Comparison of ENCODE assay signal across 15 cellular contexts in the genomic region with DNA sequence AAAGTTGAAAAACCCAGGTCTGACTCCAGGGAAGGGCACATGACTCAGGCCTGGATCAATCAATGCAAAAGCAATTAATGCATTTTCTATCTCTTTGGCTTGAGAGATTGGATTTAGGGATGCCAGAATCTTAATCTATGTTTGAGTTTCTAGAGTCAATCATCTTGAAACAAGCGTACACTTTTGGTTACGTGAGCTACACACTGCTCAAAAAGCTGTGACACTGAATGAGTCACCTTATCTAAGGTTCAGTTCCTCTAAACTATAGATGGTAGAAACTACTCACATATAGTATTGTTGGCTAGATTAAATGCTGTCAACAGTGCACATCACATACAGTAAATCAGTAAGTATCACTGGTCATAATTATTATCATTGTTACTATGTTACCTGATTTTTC. TPM values are rescaled to one million over a fixed set of nuclear protein-coding genes. Genes with fewer than 3 reads are reported as not detected.
DNase-seq lines count a peak whose midpoint lies in the region; ATAC-seq, FAIRE-seq and TF ChIP-seq lines count a peak whose summit lies in the region.
"Had no signal": no experiment of that assay in that cellular context is flagged by ENCODE, and none has a peak within 500 bp of the region (broad histone marks: within the 10 kb centered on the region; RNA-seq: fewer than 3 reads in every experiment).

No MANE protein-coding gene starts in this region.

- 69% methylated on average over 2 of the region's 2 CpGs for WGBS in K562 (ENCODE audit: insufficient coverage, low coverage, missing lambda C conversion rate)

- no peaks in the 10 kb centered on the region for H3K4me1 ChIP-seq in K562 (replicated peaks in 1 of 2; ENCODE audit: control insufficient read depth in 2 of 2, insufficient read depth in 2 of 2, low read length in 2 of 2)
- H3K4me1 ChIP-seq: sigmoid colon had no signal

- ATAC-seq in GM21528 (IDR thresholded peaks at IDR 0.05; ENCODE audit: low FRiP score, unreplicated experiment): peak; percentile 80
- peak; percentile 94 for ATAC-seq in HG03103 (IDR thresholded peaks at IDR 0.05; ENCODE audit: low read depth, unreplicated experiment)
- ATAC-seq in K562: no peak
- no peak for ATAC-seq in WTC11
- ATAC-seq in naive thymus-derived CD8-positive, alpha-beta T cell: no peak

- no peaks in the 10 kb centered on the region for H3K9me1 ChIP-seq in K562 (ENCODE audit: control insufficient read depth, insufficient read depth, low read length)

- no peaks in the 10 kb centered on the region for H3K27me3 ChIP-seq in K562 (ENCODE audit: control insufficient read depth in 2 of 2, insufficient read depth in 2 of 2, low read length in 2 of 2)
- H3K27me3 ChIP-seq: sigmoid colon had no signal

- H3K36me3 Mint-ChIP-seq in WTC11: peaks cover 17% of the 10 kb centered on the region
- H3K36me3 Mint-ChIP-seq in naive thymus-derived CD8-positive, alpha-beta T cell: peaks cover 24 to 80% (median 54%) of the 10 kb centered on the region in 3 donors

- no peaks in the 10 kb centered on the region for H3K79me2 ChIP-seq in K562 (ENCODE audit: control insufficient read depth, insufficient read depth, low read length)

- no peak overlapping the region for H3K9ac ChIP-seq in K562 (ENCODE audit: insufficient read depth in 1 of 2, low read depth in 2 of 2, low read length in 2 of 2)

- peaks cover 18% of the 10 kb centered on the region for H3K4me1 Mint-ChIP-seq in WTC11
- peaks cover 7 to 16% (median 11%) of the 10 kb centered on the region in 4 donors for H3K4me1 Mint-ChIP-seq in naive thymus-derived CD8-positive, alpha-beta T cell

- TF ChIP-seq CTCF in K562 (IDR thresholded peaks at IDR 0.05 in 2 of 3, conservative IDR thresholded peaks at IDR 0.05 in 1 of 3; ENCODE audit: insufficient read depth in 2 of 3, low read depth in 1 of 3, low read length in 3 of 3): no peak
- TF ChIP-seq CTCF in WTC11 (IDR thresholded peaks at IDR 0.05): no peak

- no peak for TF ChIP-seq POLR2A in K562 (conservative IDR thresholded peaks at IDR 0.05)

- no peaks in the 10 kb centered on the region for H4K20me1 ChIP-seq in K562 (replicated peaks; ENCODE audit: control insufficient read depth, insufficient read depth, low read length)

- H3K27me3 Mint-ChIP-seq in WTC11 (ENCODE audit: low read depth): no peaks in the 10 kb centered on the region
- H3K27me3 Mint-ChIP-seq in naive thymus-derived CD8-positive, alpha-beta T cell: no peaks in the 10 kb centered on the region
- H3K27me3 Mint-ChIP-seq: activated naive CD4-positive, alpha-beta T cell treated with anti-CD3 and anti-CD28 coated beads, Interleukin-2, amount 50 U/mL, for 24 hours had no signal

- no peak overlapping the region for H2AFZ ChIP-seq in K562 (ENCODE audit: low read depth, low read length)
- H2AFZ ChIP-seq: PC-9 had no signal

- in situ Hi-C loops in K562 (cut with MboI): no loop called here

- no peak overlapping the region for H3K27ac ChIP-seq in K562 (ENCODE audit: extremely low read depth, low read depth, low read length)
- H3K27ac ChIP-seq: 22Rv1, PC-9, sigmoid colon had no signal

- intact Hi-C loops in K562 (cut with micrococcal nuclease): no loop called here

- H3K27ac Mint-ChIP-seq in WTC11: no peak overlapping the region
- H3K27ac Mint-ChIP-seq in naive thymus-derived CD8-positive, alpha-beta T cell: no peak overlapping the region
- H3K27ac Mint-ChIP-seq: activated naive CD4-positive, alpha-beta T cell treated with anti-CD3 and anti-CD28 coated beads, Interleukin-2, amount 50 U/mL, for 24 hours had no signal

- H3K9me3 Mint-ChIP-seq in WTC11: peaks cover 1% of the 10 kb centered on the region; the same call in 1 of the 2 replicates
- H3K9me3 Mint-ChIP-seq in naive thymus-derived CD8-positive, alpha-beta T cell: no peaks in the 10 kb centered on the region

- H3K9me3 ChIP-seq in K562 (replicated peaks; ENCODE audit: control insufficient read depth, insufficient read depth, low read depth, low read length): no peaks in the 10 kb centered on the region
- H3K9me3 ChIP-seq: sigmoid colon had no signal

- DNase-seq in NOMO-1 treated with DMSO at 0.1 percent for 48 hours (lab: John Stamatoyannopoulos, UW; ENCODE audit: unreplicated experiment): peak; percentile 14
- DNase-seq in NOMO-1 treated with dmso at 0.1 percent for 144 hours (lab: John Stamatoyannopoulos, UW; ENCODE audit: unreplicated experiment): no peak
- DNase-seq in K562 (ENCODE audit: extremely low read depth in 1 of 4, low spot score in 3 of 4): no peak
- no peak for DNase-seq in retina
- no peak for DNase-seq in WTC11 (ENCODE audit: low spot score)
- no peak for DNase-seq in naive thymus-derived CD8-positive, alpha-beta T cell
- DNase-seq: dermis blood vessel endothelial cell, DND-41, NCI-H1417 treated with DMSO at 0.1 percent for 48 hours, PC-9, sigmoid colon had no signal

- POLR2A ChIA-PET in K562 (lab: Yijun Ruan, JAX): no interaction called here
- POLR2A ChIA-PET in WTC11 (lab: Charles Lee): no interaction called here
- POLR2A ChIA-PET in naive thymus-derived CD8-positive, alpha-beta T cell (lab: Charles Lee): no interaction called here

- FAIRE-seq in K562 (lab: Jason Lieb, UNC): no peak

- no peak for TF ChIP-seq EP300 in K562 (IDR thresholded peaks at IDR 0.05; ENCODE audit: low read length)

- CTCF ChIA-PET in K562 (lab: Yijun Ruan, JAX; ENCODE audit: low intra/inter-chr PET ratio) (no interaction called here), WTC11 (lab: Charles Lee) (no interaction called here)

- no peak for TF ChIP-seq RAD21 in K562 (CRISPR knock-in tag; conservative IDR thresholded peaks at IDR 0.05 in 1 of 2, IDR thresholded peaks at IDR 0.05 in 1 of 2)

- no TSS peak for BruUV-seq in K562 (replicated peaks; lab: Mats Ljungman, UMichigan)

- no peak overlapping the region for H3K4me3 Mint-ChIP-seq in WTC11
- no peak overlapping the region for H3K4me3 Mint-ChIP-seq in naive thymus-derived CD8-positive, alpha-beta T cell
- H3K4me3 Mint-ChIP-seq: activated naive CD4-positive, alpha-beta T cell treated with anti-CD3 and anti-CD28 coated beads, Interleukin-2, amount 50 U/mL, for 24 hours had no signal

- no peak overlapping the region for H3K4me2 ChIP-seq in K562 (ENCODE audit: insufficient read depth, low read length)
- H3K4me2 ChIP-seq: PC-9 had no signal

- H3K4me3 ChIP-seq in K562: no peak overlapping the region
- H3K4me3 ChIP-seq: PC-9, sigmoid colon had no signal

- peaks cover 60% of the 10 kb centered on the region for H3K36me3 ChIP-seq in K562 (ENCODE audit: control insufficient read depth, insufficient read depth, low read length)

RNA-seq across cellular contexts. Expression of a gene that starts 24.2 kb away (rescaled TPM):
- 31.5 and 107 TPM in 2 replicates for total RNA-seq in K562 (2011; cell fraction: chromatin; rRNA removed; ENCODE audit: low replicate concordance)
- total RNA-seq in K562 (2011; cell fraction: nucleolus; rRNA removed): 10.5 and 11.2 TPM in 2 replicates
- 27.4 and 33.7 TPM in 2 replicates for total RNA-seq in K562 (2011; cell fraction: nucleoplasm; rRNA removed)
- 18.3 and 21.3 TPM in 2 replicates for total RNA-seq in K562 (2014; rRNA removed)
- 45.2 and 59.6 TPM in 2 replicates for total RNA-seq in K562 (2014; rRNA removed; fragmentation: Illumina TruSeq; extraction: Trizol)
- total RNA-seq in K562 (2015; rRNA removed; fragmentation: Illumina TruSeq; extraction: Trizol): 29.1 and 34.1 TPM in 2 replicates
- total RNA-seq in K562 (2021): 30.4 and 34.1 TPM in 2 replicates
- 19.9 and 28.4 TPM in 2 replicates for polyA plus RNA-seq in K562 (2011; rRNA removed)
- polyA plus RNA-seq in K562 (2011; cell fraction: cytosol; rRNA removed): 3.9 and 7.2 TPM in 2 replicates
- polyA plus RNA-seq in K562 (2011; cell fraction: nucleus; rRNA removed): 19.7 and 20.9 TPM in 2 replicates
- 18.7 and 20.0 TPM in 2 replicates for polyA plus RNA-seq in K562 (2012)
- polyA plus RNA-seq in K562 (2014; fragmentation: Illumina TruSeq; extraction: Trizol): 30.3 and 30.9 TPM in 2 replicates
- 10 to 100 TPM; 21.0 to 29.1 TPM for polyA plus RNA-seq in K562 (2014; fragmentation: Nextera tagmentation; extraction: Ambion mirVana)
- polyA plus RNA-seq in K562 (2014; rRNA removed): 22.9 and 27.4 TPM in 2 replicates
- 48.7 and 53.2 TPM in 2 replicates for polyA minus RNA-seq in K562 (2011; rRNA and poly(A)+ RNA removed)
- 12.4 and 15.9 TPM in 2 replicates for polyA minus RNA-seq in K562 (2011; cell fraction: cytosol; rRNA and poly(A)+ RNA removed)
- 32.0 and 42.8 TPM in 2 replicates for polyA minus RNA-seq in K562 (2011; cell fraction: nucleus; rRNA and poly(A)+ RNA removed)
- 34.3 to 38.2 TPM (median 37.8 TPM) in 3 replicates for total RNA-seq in WTC11 (2021)
- total RNA-seq in naive thymus-derived CD8-positive, alpha-beta T cell: 10 to 100 TPM; 38.8 to 43.5 TPM
- 10 to 100 TPM; 10.3 to 15.8 (median 11.2) TPM for polyA plus RNA-seq in naive thymus-derived CD8-positive, alpha-beta T cell

RNA-seq across cellular contexts. Expression of a gene that starts 24.4 kb away (rescaled TPM):
- 7.3 and 25.9 TPM in 2 replicates for total RNA-seq in K562 (2011; cell fraction: chromatin; rRNA removed; ENCODE audit: low replicate concordance)
- 3.8 and 7.8 TPM in 2 replicates for total RNA-seq in K562 (2011; cell fraction: nucleolus; rRNA removed)
- total RNA-seq in K562 (2011; cell fraction: nucleoplasm; rRNA removed): 10.2 and 17.6 TPM in 2 replicates
- total RNA-seq in K562 (2014; rRNA removed) (13.4 and 17.1 TPM in 2 replicates), K562 (2014; rRNA removed; fragmentation: Illumina TruSeq; extraction: Trizol) (30.6 and 39.4 TPM in 2 replicates), K562 (2015; rRNA removed; fragmentation: Illumina TruSeq; extraction: Trizol) (32.0 and 32.2 TPM in 2 replicates), K562 (2021) (16.7 and 17.0 TPM in 2 replicates), WTC11 (2021) (9.5 to 9.9 TPM (median 9.6 TPM) in 3 replicates)
- polyA plus RNA-seq in K562 (2011; rRNA removed) (37.4 and 38.7 TPM in 2 replicates), K562 (2014; fragmentation: Illumina TruSeq; extraction: Trizol) (29.3 and 36.4 TPM in 2 replicates), K562 (2014; fragmentation: Nextera tagmentation; extraction: Ambion mirVana) (10 to 100 TPM; 28.8 to 43.5 TPM), K562 (2014; rRNA removed) (26.2 and 31.2 TPM in 2 replicates)
- 9.4 and 14.8 TPM in 2 replicates for polyA plus RNA-seq in K562 (2011; cell fraction: cytosol; rRNA removed)
- 26.4 and 43.0 TPM in 2 replicates for polyA plus RNA-seq in K562 (2011; cell fraction: nucleus; rRNA removed)
- polyA plus RNA-seq in K562 (2012): 16.3 and 20.2 TPM in 2 replicates
- 15.1 and 16.6 TPM in 2 replicates for polyA minus RNA-seq in K562 (2011; rRNA and poly(A)+ RNA removed)
- 4.2 and 8.3 TPM in 2 replicates for polyA minus RNA-seq in K562 (2011; cell fraction: cytosol; rRNA and poly(A)+ RNA removed)
- 10.2 and 24.4 TPM in 2 replicates for polyA minus RNA-seq in K562 (2011; cell fraction: nucleus; rRNA and poly(A)+ RNA removed)
- 10 to 100 TPM; 61.3 to 64.1 TPM for total RNA-seq in naive thymus-derived CD8-positive, alpha-beta T cell
- 10 to 100 TPM; 26.6 to 44.9 (median 30.9) TPM for polyA plus RNA-seq in naive thymus-derived CD8-positive, alpha-beta T cell

RNA-seq across cellular contexts. Expression of a gene that starts 42.8 kb away (rescaled TPM):
- total RNA-seq in K562 (2011; cell fraction: chromatin; rRNA removed; ENCODE audit: low replicate concordance): not detected in 2 replicates
- total RNA-seq in K562 (2011; cell fraction: nucleolus; rRNA removed): not detected in 2 replicates
- total RNA-seq in K562 (2011; cell fraction: nucleoplasm; rRNA removed): not detected in 2 replicates
- total RNA-seq in K562 (2014; rRNA removed) (not detected in 2 replicates), K562 (2014; rRNA removed; fragmentation: Illumina TruSeq; extraction: Trizol) (not detected in 2 replicates), K562 (2015; rRNA removed; fragmentation: Illumina TruSeq; extraction: Trizol) (not detected in 2 replicates), K562 (2021) (not detected in 2 replicates), WTC11 (2021) (not detected in 3 replicates)
- polyA plus RNA-seq in K562 (2011; rRNA removed) (not detected in 2 replicates), K562 (2014; fragmentation: Illumina TruSeq; extraction: Trizol) (not detected in 2 replicates), K562 (2014; fragmentation: Nextera tagmentation; extraction: Ambion mirVana) (not detected), K562 (2014; rRNA removed) (not detected in 2 replicates)
- polyA plus RNA-seq in K562 (2011; cell fraction: cytosol; rRNA removed): not detected in 2 replicates
- not detected in 2 replicates for polyA plus RNA-seq in K562 (2011; cell fraction: nucleus; rRNA removed)
- not detected in 2 replicates for polyA plus RNA-seq in K562 (2012)
- not detected in 2 replicates for polyA minus RNA-seq in K562 (2011; rRNA and poly(A)+ RNA removed)
- not detected in 2 replicates for polyA minus RNA-seq in K562 (2011; cell fraction: cytosol; rRNA and poly(A)+ RNA removed)
- not detected in 2 replicates for polyA minus RNA-seq in K562 (2011; cell fraction: nucleus; rRNA and poly(A)+ RNA removed)
- not detected for total RNA-seq in naive thymus-derived CD8-positive, alpha-beta T cell
- polyA plus RNA-seq in naive thymus-derived CD8-positive, alpha-beta T cell: not detected
- total RNA-seq: dermis blood vessel endothelial cell, PC-9, sigmoid colon had no signal
- polyA plus RNA-seq: sigmoid colon had no signal

Comparison
In these comparisons a context has a peak if more than half of its experiments do, and no peak if none do; other contexts are left out.
1. ATAC-seq: peak in GM21528 (single experiment) and HG03103 (single experiment); none in K562 (single experiment), WTC11 (single experiment) and naive thymus-derived CD8-positive, alpha-beta T cell (0 of 2).